Comparison of ENCODE assay signal across 32 cellular contexts in the genomic region with DNA sequence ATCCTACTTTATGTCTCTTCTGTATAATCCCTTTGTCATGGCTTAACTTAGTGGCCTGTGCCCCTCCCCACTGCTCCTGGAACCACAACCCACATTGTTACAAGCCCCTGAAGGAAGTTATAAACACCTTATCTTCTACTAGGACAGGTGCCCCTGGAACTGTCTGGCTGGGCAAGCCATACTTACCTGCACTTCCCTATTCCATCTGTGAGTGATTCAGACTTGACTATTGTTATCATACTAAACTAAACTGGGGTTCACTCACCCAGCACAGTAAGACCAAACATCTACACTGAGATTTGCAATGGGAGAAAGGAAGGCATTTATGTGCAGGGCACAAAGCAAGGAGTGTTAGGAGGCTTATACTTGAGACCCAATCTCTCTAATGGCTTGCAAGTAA. TPM values are rescaled to one million over a fixed set of nuclear protein-coding genes. Genes with fewer than 3 reads are reported as not detected.
"Had no signal": no experiment of that assay in that cellular context is flagged by ENCODE, and none has a peak within 500 bp of the region (broad histone marks: within the 10 kb centered on the region; RNA-seq: fewer than 3 reads in every experiment).

No MANE protein-coding gene starts in this region.

- H3K4me3 ChIP-seq: esophagus muscularis mucosa, left ventricle myocardium inferior, lung, ovary, skin epidermis, tibial nerve had no signal

- H3K27ac Mint-ChIP-seq: activated naive CD8-positive, alpha-beta T cell; effector memory CD8-positive, alpha-beta T cell; nephron; progenitor cell of endocrine pancreas; stimulated activated effector memory CD8-positive, alpha-beta T cell treated with anti-CD3 and anti-CD28 coated beads, Interleukin-12 subunit alpha, Interleukin-12 subunit beta, amount 100 ng/mL, for 72 hours had no signal

- FAIRE-seq: islet of Langerhans had no signal

- H3K9me3 ChIP-seq: esophagus muscularis mucosa, left ventricle myocardium inferior, ovary, tibial nerve had no signal

- H3K36me3 Mint-ChIP-seq: activated naive CD8-positive, alpha-beta T cell; stimulated activated effector memory CD8-positive, alpha-beta T cell treated with anti-CD3 and anti-CD28 coated beads, Interleukin-12 subunit alpha, Interleukin-12 subunit beta, amount 100 ng/mL, for 72 hours had no signal

- H3K4me3 Mint-ChIP-seq: activated naive CD8-positive, alpha-beta T cell; effector memory CD8-positive, alpha-beta T cell; nephron; stimulated activated effector memory CD8-positive, alpha-beta T cell treated with anti-CD3 and anti-CD28 coated beads, Interleukin-12 subunit alpha, Interleukin-12 subunit beta, amount 100 ng/mL, for 72 hours had no signal

- H3K36me3 ChIP-seq: esophagus muscularis mucosa, left ventricle myocardium inferior, ovary, tibial nerve had no signal

- H3K4me1 Mint-ChIP-seq: nephron; stimulated activated effector memory CD8-positive, alpha-beta T cell treated with anti-CD3 and anti-CD28 coated beads, Interleukin-12 subunit alpha, Interleukin-12 subunit beta, amount 100 ng/mL, for 72 hours had no signal

- H3K27me3 Mint-ChIP-seq: progenitor cell of endocrine pancreas had no signal

- H3K27ac ChIP-seq: esophagus muscularis mucosa, left ventricle myocardium inferior, ovary, skin epidermis, tibial nerve had no signal

- H3K4me1 ChIP-seq: esophagus muscularis mucosa, left ventricle myocardium inferior, tibial nerve had no signal

- DNase-seq: activated CD4-positive, alpha-beta T cell treated with anti-CD3 and anti-CD28 coated beads for 4 hours; activated CD4-positive, alpha-beta T cell treated with anti-CD3 and anti-CD28 coated beads, Interleukin-2, amount 50 U/mL, for 4 hours; activated CD8-positive, alpha-beta memory T cell treated with anti-CD3 and anti-CD28 coated beads for 24 hours; activated effector memory CD4-positive, alpha-beta T cell treated with Interleukin-2 at 50 U/mL for 16 hours; activated naive CD4-positive, alpha-beta T cell treated with Interleukin-2 at 50 U/mL for 16 hours; anterior cingulate cortex; cortex of kidney; effector memory CD8-positive, alpha-beta T cell; foreskin melanocyte; left ventricle myocardium inferior; mesendoderm; ovary; retina; stimulated activated CD4-positive, alpha-beta T cell treated with anti-CD3 and anti-CD28 coated beads, Interleukin-12 subunit alpha, Interleukin-12 subunit beta, amount 100 ng/mL, for 4 hours; stimulated activated CD4-positive, alpha-beta T cell treated with anti-CD3 and anti-CD28 coated beads, Interleukin-4, amount 100 ng/mL, for 24 hours had no signal

- ATAC-seq: effector memory CD8-positive, alpha-beta T cell; sciatic nerve; stimulated activated effector memory CD8-positive, alpha-beta T cell treated with anti-CD3 and anti-CD28 coated beads, Interleukin-12 subunit alpha, Interleukin-12 subunit beta, amount 100 ng/mL, for 72 hours had no signal

- H3K27me3 ChIP-seq: esophagus muscularis mucosa, ovary, tibial nerve had no signal

- H3K9me3 Mint-ChIP-seq: effector memory CD8-positive, alpha-beta T cell; nephron; stimulated activated effector memory CD8-positive, alpha-beta T cell treated with anti-CD3 and anti-CD28 coated beads, Interleukin-12 subunit alpha, Interleukin-12 subunit beta, amount 100 ng/mL, for 72 hours had no signal

RNA-seq across cellular contexts. Expression of gene UGT1A6, which starts 3.7 kb away (rescaled TPM):
- total RNA-seq: cardiac septum; esophagus muscularis mucosa; left ventricle myocardium inferior; mononuclear cell; myocyte; ovary; progenitor cell of endocrine pancreas; sciatic nerve; T-helper 1 cell treated with Interleukin-12 subunit alpha and Interleukin-12 subunit beta and Interleukin-4 antibody, amounts not matched to agents 30 ng/mL and 1 ng/mL, for 36 hours; temporal lobe had no signal
- polyA plus RNA-seq: ovary had no signal

RNA-seq across cellular contexts. Expression of gene UGT1A7, which starts 7.3 kb away (rescaled TPM):
- total RNA-seq: cardiac septum; left ventricle myocardium inferior; lung; mononuclear cell; myocyte; ovary; progenitor cell of endocrine pancreas; sciatic nerve; T-helper 1 cell treated with Interleukin-12 subunit alpha and Interleukin-12 subunit beta and Interleukin-4 antibody, amounts not matched to agents 30 ng/mL and 1 ng/mL, for 36 hours; temporal lobe; tibial nerve had no signal
- polyA plus RNA-seq: adipose tissue, ovary had no signal

RNA-seq across cellular contexts. Expression of gene UGT1A9, which starts 17.3 kb away (rescaled TPM):
- total RNA-seq: cardiac septum; esophagus muscularis mucosa; left ventricle myocardium inferior; lung; mononuclear cell; myocyte; progenitor cell of endocrine pancreas; sciatic nerve; T-helper 1 cell treated with Interleukin-12 subunit alpha and Interleukin-12 subunit beta and Interleukin-4 antibody, amounts not matched to agents 30 ng/mL and 1 ng/mL, for 36 hours; temporal lobe; tibial nerve had no signal
- polyA plus RNA-seq: adipose tissue, lung, ovary had no signal

RNA-seq across cellular contexts. Expression of gene UGT1A5, which starts 23.7 kb away (rescaled TPM):
- total RNA-seq: cardiac septum; chondrocyte; esophagus muscularis mucosa; left ventricle myocardium inferior; mononuclear cell; myocyte; ovary; progenitor cell of endocrine pancreas; sciatic nerve; T-helper 1 cell treated with Interleukin-12 subunit alpha and Interleukin-12 subunit beta and Interleukin-4 antibody, amounts not matched to agents 30 ng/mL and 1 ng/mL, for 36 hours; temporal lobe; tibial nerve had no signal
- polyA plus RNA-seq: lung, ovary had no signal

RNA-seq across cellular contexts. Expression of gene UGT1A4, which starts 29.5 kb away (rescaled TPM):
- total RNA-seq: cardiac septum; chondrocyte; esophagus muscularis mucosa; left ventricle myocardium inferior; mononuclear cell; myocyte; progenitor cell of endocrine pancreas; sciatic nerve; T-helper 1 cell treated with Interleukin-12 subunit alpha and Interleukin-12 subunit beta and Interleukin-4 antibody, amounts not matched to agents 30 ng/mL and 1 ng/mL, for 36 hours; temporal lobe; tibial nerve had no signal
- polyA plus RNA-seq: adipose tissue, ovary had no signal
